ENCODE assay signal across 1 cellular context in genomic region chr16:67907397-67907796, GRCh38.
TF ChIP-seq lines count a peak whose summit lies in the region.

No MANE protein-coding gene starts in this region.

TF ChIP-seq in HCT116, 20 proteins besides CTCF, POLR2A, EP300 and RAD21:
- TF ChIP-seq EGR1 (IDR thresholded peaks at IDR 0.05; ENCODE audit: low read depth) (no peak), EZH2phosphoT487 (IDR thresholded peaks at IDR 0.05; ENCODE audit: borderline replicate concordance) (no peak), TCF7L2 (IDR thresholded peaks at IDR 0.05; ENCODE audit: borderline replicate concordance, extremely low read depth, insufficient read depth, insufficient read length) (no peak), FOSL1 (IDR thresholded peaks at IDR 0.05; ENCODE audit: low read depth) (no peak), MAX (IDR thresholded peaks at IDR 0.05) (no peak), JUND (IDR thresholded peaks at IDR 0.05) (no peak), ELF1 (IDR thresholded peaks at IDR 0.05; ENCODE audit: borderline replicate concordance, low read depth) (no peak), SP1 (IDR thresholded peaks at IDR 0.05; ENCODE audit: low read depth) (no peak)
- TF ChIP-seq, protein P1, sequence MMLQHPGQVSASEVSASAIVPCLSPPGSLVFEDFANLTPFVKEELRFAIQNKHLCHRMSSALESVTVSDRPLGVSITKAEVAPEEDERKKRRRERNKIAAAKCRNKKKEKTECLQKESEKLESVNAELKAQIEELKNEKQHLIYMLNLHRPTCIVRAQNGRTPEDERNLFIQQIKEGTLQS (IDR thresholded peaks at IDR 0.05) = no peak
- TF ChIP-seq, protein P2, sequence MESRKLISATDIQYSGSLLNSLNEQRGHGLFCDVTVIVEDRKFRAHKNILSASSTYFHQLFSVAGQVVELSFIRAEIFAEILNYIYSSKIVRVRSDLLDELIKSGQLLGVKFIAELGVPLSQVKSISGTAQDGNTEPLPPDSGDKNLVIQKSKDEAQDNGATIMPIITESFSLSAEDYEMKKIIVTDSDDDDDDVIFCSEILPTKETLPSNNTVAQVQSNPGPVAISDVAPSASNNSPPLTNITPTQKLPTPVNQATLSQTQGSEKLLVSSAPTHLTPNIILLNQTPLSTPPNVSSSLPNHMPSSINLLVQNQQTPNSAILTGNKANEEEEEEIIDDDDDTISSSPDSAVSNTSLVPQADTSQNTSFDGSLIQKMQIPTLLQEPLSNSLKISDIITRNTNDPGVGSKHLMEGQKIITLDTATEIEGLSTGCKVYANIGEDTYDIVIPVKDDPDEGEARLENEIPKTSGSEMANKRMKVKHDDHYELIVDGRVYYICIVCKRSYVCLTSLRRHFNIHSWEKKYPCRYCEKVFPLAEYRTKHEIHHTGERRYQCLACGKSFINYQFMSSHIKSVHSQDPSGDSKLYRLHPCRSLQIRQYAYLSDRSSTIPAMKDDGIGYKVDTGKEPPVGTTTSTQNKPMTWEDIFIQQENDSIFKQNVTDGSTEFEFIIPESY (IDR thresholded peaks at IDR 0.05; ENCODE audit: extremely low read depth, insufficient replicate concordance, low read length) = no peak
